Comparison of ENCODE assay signal across 16 cellular contexts in the genomic region with DNA sequence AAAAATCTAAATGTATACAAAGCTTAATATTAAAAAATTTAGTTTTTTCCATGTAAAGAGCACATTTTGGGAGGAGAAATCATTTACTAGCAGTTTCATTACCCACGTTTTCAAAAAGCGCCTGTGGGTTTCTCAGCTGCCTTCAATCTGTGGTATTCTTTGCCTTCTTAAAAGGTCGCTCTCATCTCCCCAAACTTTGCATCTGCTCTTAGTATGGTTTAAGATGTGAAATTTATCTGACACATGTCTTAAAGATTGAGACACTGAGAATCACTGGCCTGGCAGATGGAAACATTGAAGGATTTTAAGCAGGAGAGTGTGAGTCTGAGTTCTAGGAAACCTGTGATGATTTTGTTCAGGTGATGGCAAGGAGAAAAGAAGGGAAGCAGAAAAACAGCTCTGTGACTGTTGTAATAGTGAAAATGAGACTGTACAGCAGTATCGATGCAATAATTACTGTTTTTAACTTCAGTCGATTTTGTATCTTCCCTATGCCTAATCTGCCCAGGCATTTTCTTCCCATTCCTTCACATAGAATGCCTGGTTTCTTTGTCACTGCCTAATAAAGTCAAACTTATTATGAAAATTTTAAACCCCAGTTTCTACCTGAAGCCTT.
DNase-seq lines count a peak whose midpoint lies in the region; ATAC-seq and TF ChIP-seq lines count a peak whose summit lies in the region.
"Had no signal": no experiment of that assay in that cellular context is flagged by ENCODE, and none has a peak within 500 bp of the region (broad histone marks: within the 10 kb centered on the region; RNA-seq: fewer than 3 reads in every experiment).

No MANE protein-coding gene starts in this region.

- no peaks in the 10 kb centered on the region for H3K9me3 Mint-ChIP-seq in endothelial cell (ENCODE audit: unreplicated experiment)
- no peaks in the 10 kb centered on the region for H3K9me3 Mint-ChIP-seq in CD8-positive, alpha-beta memory T cell
- no peaks in the 10 kb centered on the region for H3K9me3 Mint-ChIP-seq in effector memory CD8-positive, alpha-beta T cell
- H3K9me3 Mint-ChIP-seq: activated naive CD4-positive, alpha-beta T cell treated with anti-CD3 and anti-CD28 coated beads, Interleukin-2, amount 50 U/mL, for 72 hours had no signal

- H3K36me3 ChIP-seq in CD8-positive, alpha-beta memory T cell (ENCODE audit: insufficient read depth, low read length), result peaks cover 5% of the 10 kb centered on the region
- H3K36me3 ChIP-seq: uterus had no signal

- no peaks in the 10 kb centered on the region for H3K4me1 Mint-ChIP-seq in endothelial cell (ENCODE audit: unreplicated experiment)
- H3K4me1 Mint-ChIP-seq in CD8-positive, alpha-beta memory T cell, result peaks cover 2 to 5% (median 4%) of the 10 kb centered on the region in 3 donors
- H3K4me1 Mint-ChIP-seq in effector memory CD8-positive, alpha-beta T cell (ENCODE audit: low read depth in 2 of 2), result peaks cover 2 to 4% of the 10 kb centered on the region in 2 donors

- H3K4me3 Mint-ChIP-seq in endothelial cell (ENCODE audit: unreplicated experiment), result no peak overlapping the region
- no peak overlapping the region for H3K4me3 Mint-ChIP-seq in CD8-positive, alpha-beta memory T cell
- H3K4me3 Mint-ChIP-seq in effector memory CD8-positive, alpha-beta T cell, result no peak overlapping the region
- H3K4me3 Mint-ChIP-seq: activated CD8-positive, alpha-beta memory T cell treated with anti-CD3 and anti-CD28 coated beads, Interleukin-2, amount 10 ng/mL, durations not matched to agents 7 days and 5 days had no signal

- POLR2A ChIA-PET in CD8-positive, alpha-beta memory T cell (lab: Charles Lee), result no interaction called here

- H3K4me3 ChIP-seq in CD8-positive, alpha-beta memory T cell (ENCODE audit: low read length), result no peak overlapping the region
- H3K4me3 ChIP-seq: heart right ventricle, SJSA1, uterus had no signal

- H3K36me3 Mint-ChIP-seq in endothelial cell (ENCODE audit: low read depth, unreplicated experiment), result peaks cover 44% of the 10 kb centered on the region
- H3K36me3 Mint-ChIP-seq in CD8-positive, alpha-beta memory T cell, result peaks cover 0 to 17% (median 5%) of the 10 kb centered on the region in 3 donors
- H3K36me3 Mint-ChIP-seq in effector memory CD8-positive, alpha-beta T cell (ENCODE audit: insufficient read depth), result peaks cover 7% of the 10 kb centered on the region

- H3K27ac ChIP-seq in CD8-positive, alpha-beta memory T cell (ENCODE audit: low read depth, low read length), result no peak overlapping the region
- H3K27ac ChIP-seq: heart right ventricle, SJSA1, uterus had no signal

- peaks cover 4% of the 10 kb centered on the region for H3K27me3 Mint-ChIP-seq in endothelial cell (ENCODE audit: unreplicated experiment)
- no peaks in the 10 kb centered on the region for H3K27me3 Mint-ChIP-seq in CD8-positive, alpha-beta memory T cell
- no peaks in the 10 kb centered on the region for H3K27me3 Mint-ChIP-seq in effector memory CD8-positive, alpha-beta T cell
- H3K27me3 Mint-ChIP-seq: activated CD8-positive, alpha-beta memory T cell treated with anti-CD3 and anti-CD28 coated beads, Interleukin-2, amount 10 ng/mL, durations not matched to agents 7 days and 5 days had no signal

- no peak for TF ChIP-seq CTCF in endothelial cell (IDR thresholded peaks at IDR 0.05; ENCODE audit: unreplicated experiment)

- ATAC-seq in GM18502 (IDR thresholded peaks at IDR 0.05; ENCODE audit: poor library complexity, unreplicated experiment) (peak; percentile 67), GM21381 (IDR thresholded peaks at IDR 0.05; ENCODE audit: unreplicated experiment) (peak; percentile 56), HG02973 (IDR thresholded peaks at IDR 0.05; ENCODE audit: unreplicated experiment) (peak; percentile 56), HG03139 (IDR thresholded peaks at IDR 0.05; ENCODE audit: unreplicated experiment) (no peak)
- no peak for ATAC-seq in effector memory CD8-positive, alpha-beta T cell (replicated peaks)

- DNase-seq in endothelial cell (ENCODE audit: low spot score), result no peak
- no peak for DNase-seq in CD8-positive, alpha-beta memory T cell
- DNase-seq in foreskin melanocyte, result no peak
- no peak for DNase-seq in effector memory CD8-positive, alpha-beta T cell
- DNase-seq: activated CD8-positive, alpha-beta memory T cell treated with anti-CD3 and anti-CD28 coated beads, Interleukin-2, amount 10 ng/mL, durations not matched to agents 7 days and 5 days; DND-41; heart right ventricle; NCI-H1092; NCI-H345; uterus had no signal

- CTCF ChIA-PET in CD8-positive, alpha-beta memory T cell (lab: Charles Lee), result interaction anchor here (1.6 to 2.5 kb wide), 2 partner anchors 8 to 87 kb away, joined by 4 to 14 read pairs; partner anchors contain the start of gene BMP2K

- H3K9me3 ChIP-seq in CD8-positive, alpha-beta memory T cell (ENCODE audit: low read length), result no peaks in the 10 kb centered on the region
- H3K9me3 ChIP-seq: heart right ventricle, SJSA1, uterus had no signal

- H3K4me1 ChIP-seq in CD8-positive, alpha-beta memory T cell (ENCODE audit: insufficient read depth, low read length), result no peaks in the 10 kb centered on the region
- H3K4me1 ChIP-seq: uterus had no signal

- H3K27ac Mint-ChIP-seq in endothelial cell (ENCODE audit: unreplicated experiment), result peak overlapping the region; percentile 22
- no peak overlapping the region for H3K27ac Mint-ChIP-seq in CD8-positive, alpha-beta memory T cell
- H3K27ac Mint-ChIP-seq in effector memory CD8-positive, alpha-beta T cell, result no peak overlapping the region
- H3K27ac Mint-ChIP-seq: activated CD8-positive, alpha-beta memory T cell treated with anti-CD3 and anti-CD28 coated beads, Interleukin-2, amount 10 ng/mL, durations not matched to agents 7 days and 5 days; activated naive CD4-positive, alpha-beta T cell treated with anti-CD3 and anti-CD28 coated beads, Interleukin-2, amount 50 U/mL, for 72 hours had no signal

- no peaks in the 10 kb centered on the region for H3K27me3 ChIP-seq in CD8-positive, alpha-beta memory T cell (ENCODE audit: insufficient read depth, low read length, poor library complexity, severe bottlenecking)
- H3K27me3 ChIP-seq: heart right ventricle, SJSA1, uterus had no signal

Comparison
In these comparisons a context has a peak if more than half of its experiments do, and no peak if none do; other contexts are left out.
1. ATAC-seq: peak in GM18502 (single experiment), GM21381 (single experiment) and HG02973 (single experiment); none in HG03139 (single experiment) and effector memory CD8-positive, alpha-beta T cell (single experiment).